ENCODE assay signal across 22 cellular contexts in genomic region chr2:238113611-238114010, GRCh38. TPM values are rescaled to one million over a fixed set of nuclear protein-coding genes. Genes with fewer than 3 reads are reported as not detected.
"Had no signal": no experiment of that assay in that cellular context is flagged by ENCODE, and none has a peak within 500 bp of the region (broad histone marks: within the 10 kb centered on the region; RNA-seq: fewer than 3 reads in every experiment).

No MANE protein-coding gene starts in this region.

- H3K27me3 ChIP-seq: testis had no signal

- H3K4me3 Mint-ChIP-seq: activated CD4-positive, alpha-beta T cell treated with anti-CD3 and anti-CD28 coated beads for 36 hours; activated naive CD4-positive, alpha-beta T cell treated with anti-CD3 and anti-CD28 coated beads for 36 hours; activated T-helper 17 cell treated with anti-CD3 and anti-CD28 coated beads, Interleukin-2, amount 50 U/mL, for 72 hours; effector memory CD8-positive, alpha-beta T cell; stimulated activated effector memory CD8-positive, alpha-beta T cell treated with anti-CD3 and anti-CD28 coated beads, Interleukin-12 subunit alpha, Interleukin-12 subunit beta, amount 100 ng/mL, for 72 hours; type B pancreatic cell; WTC11 had no signal

- ATAC-seq: activated CD4-positive, alpha-beta T cell treated with anti-CD3 and anti-CD28 coated beads for 36 hours; activated T-helper 17 cell treated with anti-CD3 and anti-CD28 coated beads, Interleukin-2, amount 50 U/mL, for 72 hours; effector memory CD8-positive, alpha-beta T cell; left colon; psoas muscle; sciatic nerve; stimulated activated effector memory CD8-positive, alpha-beta T cell treated with anti-CD3 and anti-CD28 coated beads, Interleukin-12 subunit alpha, Interleukin-12 subunit beta, amount 100 ng/mL, for 72 hours; WTC11 had no signal

- H3K9me3 ChIP-seq: testis had no signal

- DNase-seq: activated CD4-positive, alpha-beta T cell treated with anti-CD3 and anti-CD28 coated beads for 36 hours; activated CD4-positive, alpha-beta T cell treated with anti-CD3 and anti-CD28 coated beads, Interleukin-2, amount 50 U/mL, for 48 hours; activated naive CD4-positive, alpha-beta T cell treated with anti-CD3 and anti-CD28 coated beads for 36 hours; activated T-cell treated with anti-CD3 and anti-CD28 coated beads for 4 hours; cerebellar nuclear complex; dermis blood vessel endothelial cell; effector memory CD8-positive, alpha-beta T cell; left colon; mammary epithelial cell; midbrain; stimulated activated CD4-positive, alpha-beta T cell treated with anti-CD3 and anti-CD28 coated beads, Interleukin-4, amount 100 ng/mL, for 24 hours; testis had no signal

- H3K4me2 ChIP-seq: smooth muscle cell had no signal

- H3K36me3 Mint-ChIP-seq: stimulated activated effector memory CD8-positive, alpha-beta T cell treated with anti-CD3 and anti-CD28 coated beads, Interleukin-12 subunit alpha, Interleukin-12 subunit beta, amount 100 ng/mL, for 72 hours; type B pancreatic cell had no signal

- H3K27ac ChIP-seq: breast epithelium, psoas muscle, testis had no signal

- H3K36me3 ChIP-seq: breast epithelium had no signal

- H3K4me1 Mint-ChIP-seq: activated CD4-positive, alpha-beta T cell treated with anti-CD3 and anti-CD28 coated beads for 36 hours; activated T-helper 17 cell treated with anti-CD3 and anti-CD28 coated beads, Interleukin-2, amount 50 U/mL, for 72 hours; stimulated activated effector memory CD8-positive, alpha-beta T cell treated with anti-CD3 and anti-CD28 coated beads, Interleukin-12 subunit alpha, Interleukin-12 subunit beta, amount 100 ng/mL, for 72 hours had no signal

- H3K27ac Mint-ChIP-seq: activated CD4-positive, alpha-beta T cell treated with anti-CD3 and anti-CD28 coated beads for 36 hours; activated naive CD4-positive, alpha-beta T cell treated with anti-CD3 and anti-CD28 coated beads for 36 hours; activated T-helper 17 cell treated with anti-CD3 and anti-CD28 coated beads, Interleukin-2, amount 50 U/mL, for 72 hours; effector memory CD8-positive, alpha-beta T cell; type B pancreatic cell; WTC11 had no signal

- H3K9me3 Mint-ChIP-seq: type B pancreatic cell had no signal

- H3K4me1 ChIP-seq: breast epithelium, testis had no signal

- H3K4me3 ChIP-seq: breast epithelium, psoas muscle, smooth muscle cell, testis had no signal

RNA-seq across cellular contexts. Expression of gene ESPNL, which starts 13.5 kb away (rescaled TPM):
- total RNA-seq: astrocyte, dermis blood vessel endothelial cell, sciatic nerve had no signal
- polyA plus RNA-seq: mammary epithelial cell, smooth muscle cell had no signal

RNA-seq across cellular contexts. Expression of gene KLHL30, which starts 24.9 kb away (rescaled TPM):
- total RNA-seq: activated CD4-positive, alpha-beta T cell treated with anti-CD3 and anti-CD28 coated beads for 36 hours; activated naive CD4-positive, alpha-beta T cell treated with anti-CD3 and anti-CD28 coated beads for 36 hours; activated T-helper 17 cell treated with anti-CD3 and anti-CD28 coated beads, Interleukin-2, amount 50 U/mL, for 72 hours; dermis blood vessel endothelial cell; WTC11 had no signal
- polyA plus RNA-seq: neural cell, smooth muscle cell had no signal

RNA-seq across cellular contexts. Expression of gene ERFE, which starts 45.2 kb away (rescaled TPM):
- total RNA-seq: activated T-helper 17 cell treated with anti-CD3 and anti-CD28 coated beads, Interleukin-2, amount 50 U/mL, for 72 hours; smooth muscle cell had no signal
- polyA plus RNA-seq: neural cell had no signal
